Comparison of ENCODE assay signal across 7 cellular contexts in the genomic region with DNA sequence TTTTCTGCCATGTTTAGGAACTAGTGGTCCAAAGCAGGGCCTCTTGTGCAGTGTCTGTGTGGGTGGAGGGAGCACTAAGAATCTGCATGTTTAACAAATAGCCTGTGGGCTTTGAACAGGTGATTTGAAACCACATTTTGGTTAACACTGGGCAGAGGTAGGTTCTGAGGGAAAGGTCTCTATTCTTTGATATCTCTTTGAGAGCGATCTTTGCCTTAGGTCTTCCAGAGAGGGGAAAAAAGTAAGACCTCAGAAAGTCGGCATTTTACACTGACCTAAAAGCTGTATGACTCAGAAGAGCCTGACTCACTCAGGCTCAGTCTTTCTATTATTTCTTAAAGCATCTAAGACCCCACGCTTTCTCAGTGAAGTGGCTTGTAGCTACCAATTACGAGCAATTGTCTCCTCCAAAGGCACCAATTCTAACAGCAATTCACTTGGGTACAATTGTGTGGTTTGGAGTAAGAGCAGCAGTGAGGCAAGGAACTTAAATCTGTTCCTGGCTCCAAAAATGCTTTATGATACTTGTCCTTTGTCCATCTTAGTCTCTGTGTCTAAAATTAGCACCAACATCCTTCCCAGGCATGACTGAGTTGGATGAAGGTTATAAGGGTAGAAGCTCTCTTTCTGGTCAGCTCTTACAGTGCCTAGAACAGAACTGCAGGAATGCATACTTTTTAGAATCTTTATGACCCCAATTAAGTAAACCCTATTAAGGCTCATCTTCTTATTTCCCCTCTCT. TPM values are rescaled to one million over a fixed set of nuclear protein-coding genes. Genes with fewer than 3 reads are reported as not detected.
DNase-seq lines count a peak whose midpoint lies in the region; ATAC-seq and TF ChIP-seq lines count a peak whose summit lies in the region.
"Had no signal": no experiment of that assay in that cellular context is flagged by ENCODE, and none has a peak within 500 bp of the region (broad histone marks: within the 10 kb centered on the region; RNA-seq: fewer than 3 reads in every experiment).

No MANE protein-coding gene starts in this region.

- POLR2A ChIA-PET in CD8-positive, alpha-beta memory T cell (lab: Charles Lee) = no interaction called here

- no peak for ATAC-seq in HG03159 (IDR thresholded peaks at IDR 0.05; ENCODE audit: unreplicated experiment)

- no peaks in the 10 kb centered on the region for H3K9me3 ChIP-seq in CD8-positive, alpha-beta memory T cell (ENCODE audit: low read length)

- CTCF ChIA-PET in CD8-positive, alpha-beta memory T cell (lab: Charles Lee) = no interaction called here

- peaks cover 20 to 34% (median 28%) of the 10 kb centered on the region in 3 donors for H3K4me1 Mint-ChIP-seq in CD8-positive, alpha-beta memory T cell
- peaks cover 17% of the 10 kb centered on the region for H3K4me1 Mint-ChIP-seq in activated T-helper 2 cell treated with anti-CD3 and anti-CD28 coated beads, Interferon-gamma antibody, Interleukin-2, Interleukin-4, amounts not matched to agents 10 μg/mL and 5 μg/mL and 100 μg/mL, durations not matched to agents 14 hours and 24 hours and 36 hours (ENCODE audit: low read depth)
- H3K4me1 Mint-ChIP-seq in mesothelial cell of epicardium = no peaks in the 10 kb centered on the region

- no peaks in the 10 kb centered on the region for H3K27me3 ChIP-seq in CD8-positive, alpha-beta memory T cell (ENCODE audit: insufficient read depth, low read length, poor library complexity, severe bottlenecking)

- peaks cover 8 to 88% (median 27%) of the 10 kb centered on the region in 3 donors for H3K36me3 Mint-ChIP-seq in CD8-positive, alpha-beta memory T cell
- peaks cover 88% of the 10 kb centered on the region for H3K36me3 Mint-ChIP-seq in activated T-helper 2 cell treated with anti-CD3 and anti-CD28 coated beads, Interferon-gamma antibody, Interleukin-2, Interleukin-4, amounts not matched to agents 10 μg/mL and 5 μg/mL and 100 μg/mL, durations not matched to agents 14 hours and 24 hours and 36 hours (ENCODE audit: low read depth)
- H3K36me3 Mint-ChIP-seq in mesothelial cell of epicardium = peaks cover 34% of the 10 kb centered on the region

- intact Hi-C loops in activated T-helper 2 cell treated with anti-CD3 and anti-CD28 coated beads, Interferon-gamma antibody, Interleukin-2, Interleukin-4, amounts not matched to agents 10 μg/mL and 5 μg/mL and 100 μg/mL, durations not matched to agents 14 hours and 24 hours and 36 hours (cut with micrococcal nuclease) = loop anchor here (5.0 kb wide), 1 partner anchor 36 kb away; no protein-coding TSS in a partner anchor

- peak overlapping the region; percentile 18 to 89 (median 63) for H3K27ac Mint-ChIP-seq in CD8-positive, alpha-beta memory T cell
- peak overlapping the region; percentile 67 for H3K27ac Mint-ChIP-seq in activated T-helper 2 cell treated with anti-CD3 and anti-CD28 coated beads, Interferon-gamma antibody, Interleukin-2, Interleukin-4, amounts not matched to agents 10 μg/mL and 5 μg/mL and 100 μg/mL, durations not matched to agents 14 hours and 24 hours and 36 hours
- H3K27ac Mint-ChIP-seq in mesothelial cell of epicardium = peak overlapping the region; percentile 49

- peak overlapping the region in 1 of 7 donors; percentile 1 for H3K4me3 Mint-ChIP-seq in CD8-positive, alpha-beta memory T cell
- H3K4me3 Mint-ChIP-seq in activated T-helper 2 cell treated with anti-CD3 and anti-CD28 coated beads, Interferon-gamma antibody, Interleukin-2, Interleukin-4, amounts not matched to agents 10 μg/mL and 5 μg/mL and 100 μg/mL, durations not matched to agents 14 hours and 24 hours and 36 hours (ENCODE audit: low read depth) = no peak overlapping the region
- no peak overlapping the region for H3K4me3 Mint-ChIP-seq in mesothelial cell of epicardium

- H3K36me3 ChIP-seq in CD8-positive, alpha-beta memory T cell (ENCODE audit: insufficient read depth, low read length) = peaks cover 49% of the 10 kb centered on the region

- DNase-seq in CD8-positive, alpha-beta memory T cell = no peak
- no peak for DNase-seq in activated T-helper 2 cell treated with anti-CD3 and anti-CD28 coated beads, Interferon-gamma antibody, Interleukin-2, Interleukin-4, amounts not matched to agents 10 μg/mL and 5 μg/mL and 100 μg/mL, durations not matched to agents 14 hours and 24 hours and 36 hours (ENCODE audit: low spot score)
- DNase-seq in mesothelial cell of epicardium (ENCODE audit: low spot score in 2 of 2, unreplicated experiment in 2 of 2) (no peak), CD1c-positive myeloid dendritic cell (ENCODE audit: extremely low spot score) (no peak), DMS114 treated with DMSO at 0.1 percent for 48 hours (lab: John Stamatoyannopoulos, UW; ENCODE audit: unreplicated experiment) (no peak)
- DNase-seq: NCI-H1436 treated with DMSO at 0.1 percent for 48 hours had no signal

- H3K4me3 ChIP-seq in CD8-positive, alpha-beta memory T cell (ENCODE audit: low read length) = no peak overlapping the region

- H3K9me3 Mint-ChIP-seq in CD8-positive, alpha-beta memory T cell = no peaks in the 10 kb centered on the region
- H3K9me3 Mint-ChIP-seq in activated T-helper 2 cell treated with anti-CD3 and anti-CD28 coated beads, Interferon-gamma antibody, Interleukin-2, Interleukin-4, amounts not matched to agents 10 μg/mL and 5 μg/mL and 100 μg/mL, durations not matched to agents 14 hours and 24 hours and 36 hours = no peaks in the 10 kb centered on the region
- H3K9me3 Mint-ChIP-seq in mesothelial cell of epicardium = no peaks in the 10 kb centered on the region

- H3K27me3 Mint-ChIP-seq in CD8-positive, alpha-beta memory T cell = no peaks in the 10 kb centered on the region
- H3K27me3 Mint-ChIP-seq in activated T-helper 2 cell treated with anti-CD3 and anti-CD28 coated beads, Interferon-gamma antibody, Interleukin-2, Interleukin-4, amounts not matched to agents 10 μg/mL and 5 μg/mL and 100 μg/mL, durations not matched to agents 14 hours and 24 hours and 36 hours (ENCODE audit: low read depth) = no peaks in the 10 kb centered on the region
- no peaks in the 10 kb centered on the region for H3K27me3 Mint-ChIP-seq in mesothelial cell of epicardium (ENCODE audit: low read depth)

- TF ChIP-seq CTCF in mesothelial cell of epicardium (IDR thresholded peaks at IDR 0.05; ENCODE audit: unreplicated experiment) = no peak

- no peaks in the 10 kb centered on the region for H3K4me1 ChIP-seq in CD8-positive, alpha-beta memory T cell (ENCODE audit: insufficient read depth, low read length)

- H3K27ac ChIP-seq in CD8-positive, alpha-beta memory T cell (ENCODE audit: low read depth, low read length) = no peak overlapping the region

RNA-seq across cellular contexts. Expression of gene EIF2B2, which starts 8.8 kb away (rescaled TPM):
- total RNA-seq in CD8-positive, alpha-beta memory T cell = 10 to 100 TPM; 57.4 to 66.7 TPM
- polyA plus RNA-seq in CD8-positive, alpha-beta memory T cell = 28.3 TPM
- 46.4 and 50.4 TPM in 2 replicates for total RNA-seq in activated T-helper 2 cell treated with anti-CD3 and anti-CD28 coated beads, Interferon-gamma antibody, Interleukin-2, Interleukin-4, amounts not matched to agents 10 μg/mL and 5 μg/mL and 100 μg/mL, durations not matched to agents 14 hours and 24 hours and 36 hours
- total RNA-seq in mesothelial cell of epicardium = 31.0 to 34.7 TPM (median 33.9 TPM) in 3 replicates

RNA-seq across cellular contexts. Expression of gene MLH3, which starts 39.7 kb away (rescaled TPM):
- 10 to 100 TPM; 16.2 to 16.7 TPM for total RNA-seq in CD8-positive, alpha-beta memory T cell
- polyA plus RNA-seq in CD8-positive, alpha-beta memory T cell = 10.4 TPM
- total RNA-seq in activated T-helper 2 cell treated with anti-CD3 and anti-CD28 coated beads, Interferon-gamma antibody, Interleukin-2, Interleukin-4, amounts not matched to agents 10 μg/mL and 5 μg/mL and 100 μg/mL, durations not matched to agents 14 hours and 24 hours and 36 hours = 28.2 and 28.3 TPM in 2 replicates
- total RNA-seq in mesothelial cell of epicardium = 40.3 to 47.4 TPM (median 47.0 TPM) in 3 replicates

RNA-seq across cellular contexts. Expression of gene ACYP1, which starts 52.3 kb away (rescaled TPM):
- total RNA-seq in CD8-positive, alpha-beta memory T cell = 10 to 100 TPM; 37.4 to 39.2 TPM
- polyA plus RNA-seq in CD8-positive, alpha-beta memory T cell = 20.1 TPM
- total RNA-seq in activated T-helper 2 cell treated with anti-CD3 and anti-CD28 coated beads, Interferon-gamma antibody, Interleukin-2, Interleukin-4, amounts not matched to agents 10 μg/mL and 5 μg/mL and 100 μg/mL, durations not matched to agents 14 hours and 24 hours and 36 hours = 42.8 and 43.5 TPM in 2 replicates
- 16.7 to 17.5 TPM (median 17.3 TPM) in 3 replicates for total RNA-seq in mesothelial cell of epicardium

RNA-seq across cellular contexts. Expression of gene PGF, which starts 56.1 kb away (rescaled TPM):
- total RNA-seq in CD8-positive, alpha-beta memory T cell = under 1 TPM in 1 of 2 experiments, not detected in 1; 0.29 TPM
- not detected for polyA plus RNA-seq in CD8-positive, alpha-beta memory T cell
- 0.34 and 0.39 TPM in 2 replicates for total RNA-seq in activated T-helper 2 cell treated with anti-CD3 and anti-CD28 coated beads, Interferon-gamma antibody, Interleukin-2, Interleukin-4, amounts not matched to agents 10 μg/mL and 5 μg/mL and 100 μg/mL, durations not matched to agents 14 hours and 24 hours and 36 hours
- total RNA-seq in mesothelial cell of epicardium = 8.4 to 9.6 TPM (median 8.6 TPM) in 3 replicates

RNA-seq across cellular contexts. Expression of gene ZC2HC1C, which starts 57.9 kb away (rescaled TPM):
- 1 to 10 TPM in 1 of 2 experiments, under 1 TPM in 1; 0.81 to 2.2 TPM for total RNA-seq in CD8-positive, alpha-beta memory T cell
- 1.1 TPM for polyA plus RNA-seq in CD8-positive, alpha-beta memory T cell
- 0.94 and 1.5 TPM in 2 replicates for total RNA-seq in activated T-helper 2 cell treated with anti-CD3 and anti-CD28 coated beads, Interferon-gamma antibody, Interleukin-2, Interleukin-4, amounts not matched to agents 10 μg/mL and 5 μg/mL and 100 μg/mL, durations not matched to agents 14 hours and 24 hours and 36 hours
- total RNA-seq in mesothelial cell of epicardium = 2.3 to 3.6 TPM (median 2.4 TPM) in 3 replicates
